9 cellular contexts compared by ENCODE assay signal in the genomic region with DNA sequence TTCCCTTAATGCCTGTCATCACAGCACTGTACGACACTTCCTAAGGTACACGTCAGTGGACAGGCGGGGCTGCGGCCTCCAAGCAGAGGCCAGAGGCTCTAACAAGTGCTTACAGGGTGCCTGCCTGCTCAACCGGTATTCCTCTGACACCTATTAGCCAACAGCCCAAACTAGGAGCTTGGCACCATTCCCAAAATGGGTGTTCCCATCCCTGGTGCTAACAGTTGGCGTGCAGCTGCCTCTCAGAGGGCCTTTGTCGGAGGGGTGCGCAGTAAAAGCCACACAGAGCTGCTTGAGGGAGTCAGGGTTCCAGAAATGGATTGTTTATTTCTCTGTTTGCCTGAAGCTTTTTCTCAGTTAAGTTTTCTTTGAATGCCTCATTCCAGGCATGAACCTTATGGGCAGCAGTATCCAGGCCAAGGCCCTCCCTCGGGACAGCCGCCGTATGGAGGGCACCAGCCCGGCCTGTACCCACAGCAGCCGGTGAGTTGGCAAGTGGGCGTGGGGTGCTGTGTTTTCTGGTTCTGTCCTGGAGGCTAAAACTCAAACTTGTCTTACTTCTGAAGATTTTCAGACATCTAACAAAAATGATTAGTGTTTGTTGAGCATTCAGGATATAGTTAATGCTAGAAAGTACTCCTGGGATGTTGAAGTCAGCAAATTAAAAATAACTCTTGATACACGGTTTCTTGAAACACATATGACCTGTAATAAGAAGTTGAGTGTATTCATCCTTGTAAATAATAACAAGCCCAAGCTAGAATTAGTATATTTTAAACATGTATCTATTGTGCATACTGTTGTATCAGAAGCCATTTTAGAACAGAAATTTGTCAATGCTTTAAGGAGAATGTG.
DNase-seq lines count a peak whose midpoint lies in the region; ATAC-seq and TF ChIP-seq lines count a peak whose summit lies in the region.
"Had no signal": no experiment of that assay in that cellular context is flagged by ENCODE, and none has a peak within 500 bp of the region (broad histone marks: within the 10 kb centered on the region; RNA-seq: fewer than 3 reads in every experiment).

No MANE protein-coding gene starts in this region.

- H3K9ac ChIP-seq in smooth muscle cell (ENCODE audit: low read depth) = no peak overlapping the region

- POLR2A ChIA-PET in RWPE1 (lab: Yijun Ruan, JAX; ENCODE audit: low non-redundant PET) = no interaction called here

- DNase-seq in NCI-H1092 (lab: John Stamatoyannopoulos, UW) = peak; percentile 97
- peak; percentile 86 for DNase-seq in RWPE1 (ENCODE audit: low spot score)
- peak in 4 of 5 donors; percentile 72 to 86 (median 77) for DNase-seq in heart left ventricle
- DNase-seq in smooth muscle cell (lab: John Stamatoyannopoulos, UW; ENCODE audit: unreplicated experiment) = no peak
- no peak for DNase-seq in activated CD4-positive, alpha-beta T cell treated with anti-CD3 and anti-CD28 coated beads, Interleukin-2, amount 50 U/mL, for 4 hours
- DNase-seq in natural killer cell = no peak
- DNase-seq in activated naive CD4-positive, alpha-beta T cell treated with anti-CD3 and anti-CD28 coated beads, Interleukin-2, amount 50 U/mL, for 72 hours (ENCODE audit: low spot score in 2 of 2) = no peak
- DNase-seq: HFFc6 had no signal

- H3K4me3 ChIP-seq in heart left ventricle (peak overlapping the region in 4 of 12 donors; percentile 5 to 33 (median 10)), smooth muscle cell (no peak overlapping the region)

- ATAC-seq in heart left ventricle (peak; percentile 76 to 94 (median 92)), natural killer cell (no peak), GM19324 (IDR thresholded peaks at IDR 0.05; ENCODE audit: low FRiP score, unreplicated experiment) (no peak)
- no peak for ATAC-seq in activated naive CD4-positive, alpha-beta T cell treated with anti-CD3 and anti-CD28 coated beads, Interleukin-2, amount 50 U/mL, for 72 hours

- H3F3A ChIP-seq in smooth muscle cell (ENCODE audit: low read depth) = no peaks in the 10 kb centered on the region

- H3K9me3 Mint-ChIP-seq in natural killer cell = no peaks in the 10 kb centered on the region
- no peaks in the 10 kb centered on the region for H3K9me3 Mint-ChIP-seq in activated naive CD4-positive, alpha-beta T cell treated with anti-CD3 and anti-CD28 coated beads, Interleukin-2, amount 50 U/mL, for 72 hours
- H3K9me3 Mint-ChIP-seq: HFFc6 had no signal

- peaks cover 24% of the 10 kb centered on the region for H3K36me3 Mint-ChIP-seq in natural killer cell
- H3K36me3 Mint-ChIP-seq in activated naive CD4-positive, alpha-beta T cell treated with anti-CD3 and anti-CD28 coated beads, Interleukin-2, amount 50 U/mL, for 72 hours = peaks cover 0 to 6% of the 10 kb centered on the region in 2 donors

- intact Hi-C loops in heart left ventricle (cut with DNase I) = loop anchor here in 1 of 10 donors (10.0 kb wide), 1 partner anchor 634 kb away; no protein-coding TSS in a partner anchor
- intact Hi-C loops in natural killer cell (cut with micrococcal nuclease) = no loop called here

- peaks cover 0 to 95% (median 83%) of the 10 kb centered on the region in 9 donors for H3K36me3 ChIP-seq in heart left ventricle
- peaks cover 20% of the 10 kb centered on the region for H3K36me3 ChIP-seq in smooth muscle cell (ENCODE audit: low read depth)

- H3K27ac Mint-ChIP-seq in natural killer cell = no peak overlapping the region
- peak overlapping the region in 1 of 2 donors; percentile 22 for H3K27ac Mint-ChIP-seq in activated naive CD4-positive, alpha-beta T cell treated with anti-CD3 and anti-CD28 coated beads, Interleukin-2, amount 50 U/mL, for 72 hours
- H3K27ac Mint-ChIP-seq: HFFc6 had no signal

- CTCF ChIA-PET in RWPE1 (lab: Yijun Ruan, JAX) = interaction anchor here (0.6 to 1.0 kb wide), 3 partner anchors 15 to 641 kb away, joined by 3 read pairs; no protein-coding TSS in a partner anchor

- no peak for TF ChIP-seq POLR2A in heart left ventricle (IDR thresholded peaks at IDR 0.05)

- no peak overlapping the region for H2AFZ ChIP-seq in smooth muscle cell (ENCODE audit: low read depth)

- no peak overlapping the region for H3K4me3 Mint-ChIP-seq in natural killer cell
- H3K4me3 Mint-ChIP-seq: HFFc6 had no signal

- no peaks in the 10 kb centered on the region for H3K27me3 ChIP-seq in heart left ventricle
- no peaks in the 10 kb centered on the region for H3K27me3 ChIP-seq in smooth muscle cell (ENCODE audit: low read depth)

- no peak overlapping the region for H3K4me2 ChIP-seq in smooth muscle cell

- TF ChIP-seq CTCF in RWPE1 (conservative IDR thresholded peaks at IDR 0.05; ENCODE audit: low read depth) = no peak
- no peak for TF ChIP-seq CTCF in heart left ventricle (IDR thresholded peaks at IDR 0.05)
- no peak for TF ChIP-seq CTCF in smooth muscle cell (IDR thresholded peaks at IDR 0.05; ENCODE audit: borderline replicate concordance, insufficient read depth, poor library complexity, severe bottlenecking)
- TF ChIP-seq CTCF in natural killer cell (IDR thresholded peaks at IDR 0.05) = no peak

- no peaks in the 10 kb centered on the region for H3K27me3 Mint-ChIP-seq in natural killer cell (ENCODE audit: low read depth in 2 of 2)

- H3K9me3 ChIP-seq in heart left ventricle (no peaks in the 10 kb centered on the region), smooth muscle cell (replicated peaks; ENCODE audit: low read depth) (no peaks in the 10 kb centered on the region)

- 43 to 49% (median 45%) methylated on average over 15 of the region's 15 CpGs for WGBS in heart left ventricle, 4 donors
- 93% methylated on average over 15 of the region's 15 CpGs for WGBS in smooth muscle cell (ENCODE audit: low lambda C conversion rate)

- no peaks in the 10 kb centered on the region for H3K79me2 ChIP-seq in smooth muscle cell (ENCODE audit: low read depth)

- H3K4me1 ChIP-seq in heart left ventricle (peaks cover 0 to 16% (median 8%) of the 10 kb centered on the region in 12 donors), smooth muscle cell (ENCODE audit: low read depth) (no peaks in the 10 kb centered on the region)

- H4K20me1 ChIP-seq in smooth muscle cell (ENCODE audit: low read depth) = peaks cover 18% of the 10 kb centered on the region

- H3K27ac ChIP-seq in RWPE1 (peak overlapping the region; percentile 56), heart left ventricle (peak overlapping the region in 10 of 12 donors; percentile 3 to 78 (median 54)), smooth muscle cell (ENCODE audit: low read depth) (peak overlapping the region; percentile 8)

- H3K4me1 Mint-ChIP-seq in natural killer cell = peaks cover 0 to 7% of the 10 kb centered on the region in 2 donors

Comparison
In these comparisons a context has a peak if more than half of its experiments do, and no peak if none do; other contexts are left out.
1. DNase-seq: peak in NCI-H1092 (single experiment), RWPE1 (single experiment) and heart left ventricle (4 of 5); none in smooth muscle cell (single experiment), activated CD4-positive, alpha-beta T cell treated with anti-CD3 and anti-CD28 coated beads, Interleukin-2, amount 50 U/mL, for 4 hours (0 of 2), natural killer cell (single experiment) and activated naive CD4-positive, alpha-beta T cell treated with anti-CD3 and anti-CD28 coated beads, Interleukin-2, amount 50 U/mL, for 72 hours (0 of 2).
2. ATAC-seq: peak in heart left ventricle (4 of 4); none in natural killer cell (0 of 3), activated naive CD4-positive, alpha-beta T cell treated with anti-CD3 and anti-CD28 coated beads, Interleukin-2, amount 50 U/mL, for 72 hours (0 of 2) and GM19324 (single experiment).
3. Peak in every context shown above with its lines, with median percentiles within 50 percentile points of each other: H3K27ac ChIP-seq.